18 cellular contexts compared by ENCODE assay signal in the genomic region with DNA sequence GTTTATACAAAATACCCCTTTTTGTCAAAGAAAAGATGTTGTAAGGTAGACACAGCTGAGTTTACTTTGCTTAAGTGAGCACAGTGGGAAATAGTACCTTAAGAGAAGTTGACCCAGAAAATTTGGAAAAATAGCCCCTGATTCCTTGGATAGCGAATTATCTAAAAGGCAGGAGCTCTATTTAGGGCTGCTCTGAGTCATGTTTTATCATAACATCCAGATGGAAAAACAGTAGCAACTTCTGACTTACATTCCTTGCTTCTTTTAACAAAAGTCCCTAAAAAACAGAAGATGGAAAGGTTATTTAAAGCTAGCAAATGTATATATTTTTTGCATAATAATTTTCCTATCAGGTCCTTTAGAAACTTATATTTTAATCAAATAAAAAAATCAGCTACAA. TPM values are rescaled to one million over a fixed set of nuclear protein-coding genes. Genes with fewer than 3 reads are reported as not detected.
DNase-seq lines count a peak whose midpoint lies in the region; ATAC-seq and TF ChIP-seq lines count a peak whose summit lies in the region.
"Had no signal": no experiment of that assay in that cellular context is flagged by ENCODE, and none has a peak within 500 bp of the region (broad histone marks: within the 10 kb centered on the region; RNA-seq: fewer than 3 reads in every experiment).

No MANE protein-coding gene starts in this region.

- no peak overlapping the region for H2BK120ac ChIP-seq in mesendoderm (ENCODE audit: low read depth, low read length)

- H3K27me3 ChIP-seq in prostate gland (replicated peaks; ENCODE audit: insufficient read depth), result no peaks in the 10 kb centered on the region
- no peaks in the 10 kb centered on the region for H3K27me3 ChIP-seq in mesendoderm (ENCODE audit: insufficient read depth, low read length, poor library complexity)

- H3K4ac ChIP-seq in mesendoderm (ENCODE audit: low read depth, low read length), result no peak overlapping the region

- no peak overlapping the region for H4K8ac ChIP-seq in mesendoderm (ENCODE audit: low read depth, low read length)

- H3K23ac ChIP-seq in mesendoderm (ENCODE audit: low read length), result no peak overlapping the region

- no peak for TF ChIP-seq CTCF in astrocyte of the spinal cord (IDR thresholded peaks at IDR 0.05; ENCODE audit: low read depth, low read length)
- no peak for TF ChIP-seq CTCF in prostate gland (IDR thresholded peaks at IDR 0.05)

- H3K79me1 ChIP-seq in mesendoderm (ENCODE audit: low read length), result no peaks in the 10 kb centered on the region

- H2BK5ac ChIP-seq in mesendoderm (ENCODE audit: low read length), result no peak overlapping the region

- H3K36me3 ChIP-seq in prostate gland (no peaks in the 10 kb centered on the region), mesendoderm (ENCODE audit: control insufficient read depth, insufficient read depth, low read length) (no peaks in the 10 kb centered on the region)

- whole genome bisulfite sequencing in prostate gland, result 91% methylated on average over 1 of the region's 1 CpG
- no CpG with 5 or more reads among the region's 1 CpG for WGBS in mesendoderm (ENCODE audit: extremely low coverage, insufficient coverage, low lambda C conversion rate)

- no peak overlapping the region for H3K27ac ChIP-seq in prostate gland
- H3K27ac ChIP-seq in mesendoderm (ENCODE audit: low read depth, low read length), result no peak overlapping the region
- H3K27ac ChIP-seq: PC-9 had no signal

- intact Hi-C loops in prostate gland (cut with DNase I), result no loop called here

- no peaks in the 10 kb centered on the region for H3K9me3 ChIP-seq in prostate gland
- H3K9me3 ChIP-seq: Caco-2 had no signal

- H2BK15ac ChIP-seq in mesendoderm (replicated peaks; ENCODE audit: low read depth), result no peak overlapping the region

- H2AK5ac ChIP-seq in mesendoderm (ENCODE audit: low read length), result no peak overlapping the region

- H3K79me2 ChIP-seq in mesendoderm (ENCODE audit: control insufficient read depth, insufficient read depth, low read length), result no peaks in the 10 kb centered on the region

- H3K56ac ChIP-seq in mesendoderm (ENCODE audit: low read length), result no peak overlapping the region

- H4K5ac ChIP-seq in mesendoderm (ENCODE audit: low read length), result no peak overlapping the region

- no peak for TF ChIP-seq POLR2A in prostate gland (IDR thresholded peaks at IDR 0.05)

- H3K9ac ChIP-seq in mesendoderm (ENCODE audit: low read length), result no peak overlapping the region

- no peaks in the 10 kb centered on the region for H3K4me1 ChIP-seq in prostate gland (replicated peaks)
- H3K4me1 ChIP-seq in mesendoderm (ENCODE audit: control insufficient read depth, low read depth, low read length), result no peaks in the 10 kb centered on the region
- H3K4me1 ChIP-seq: Caco-2 had no signal

- DNase-seq in AG08395 (ENCODE audit: low spot score), result peak; percentile 15
- peak; percentile 15 for DNase-seq in GM03348 (ENCODE audit: low spot score)
- peak; percentile 29 for DNase-seq in astrocyte of the spinal cord (ENCODE audit: low read depth, low spot score)
- peak; percentile 4 for DNase-seq in hepatic stellate cell (ENCODE audit: low spot score)
- DNase-seq in superior temporal gyrus (ENCODE audit: extremely low spot score), result no peak
- no peak for DNase-seq in prostate gland (ENCODE audit: low spot score)
- no peak for DNase-seq in mesendoderm
- DNase-seq: Caco-2, GOT3, KBM-7, NCI-H1092, NCI-H1694, NCI-H2107, NCI-H226 had no signal

- ATAC-seq in HG03045 (IDR thresholded peaks at IDR 0.05; ENCODE audit: unreplicated experiment), result no peak

- H3K4me3 ChIP-seq in astrocyte of the spinal cord (ENCODE audit: low read depth, low read length) (no peak overlapping the region), prostate gland (no peak overlapping the region), mesendoderm (ENCODE audit: low read length) (no peak overlapping the region)
- H3K4me3 ChIP-seq: PC-9 had no signal

- no peak overlapping the region for H3K4me2 ChIP-seq in mesendoderm (ENCODE audit: low read length)
- H3K4me2 ChIP-seq: PC-9 had no signal

- no peak overlapping the region for H3K18ac ChIP-seq in mesendoderm (ENCODE audit: low read length)

- in situ Hi-C loops in astrocyte of the spinal cord (cut with HindIII; ENCODE audit: low sequenced_read_pairs), result no loop called here

RNA-seq across cellular contexts. Expression of a gene that starts 59.0 kb away (rescaled TPM):
- total RNA-seq in prostate gland, result 1 to 10 TPM in 1 of 2 donors, under 1 TPM in 1; 0.40 to 1.6 TPM
- 0.01 TPM for polyA plus RNA-seq in mesendoderm (2013, experiment 1 of 2)
- not detected for polyA plus RNA-seq in mesendoderm (2013, experiment 2 of 2)
- total RNA-seq: A172, Caco-2, MCF 10A, PC-9 had no signal

Comparison
In these comparisons a context has a peak if more than half of its experiments do, and no peak if none do; other contexts are left out.
1. DNase-seq: peak in AG08395 (single experiment), GM03348 (single experiment), astrocyte of the spinal cord (single experiment) and hepatic stellate cell (single experiment); none in superior temporal gyrus (single experiment), prostate gland (single experiment) and mesendoderm (single experiment).